Comparison of ENCODE assay signal across 26 cellular contexts in genomic region chr4:169420291-169420690, GRCh38.
"Had no signal": no experiment of that assay in that cellular context is flagged by ENCODE, and none has a peak within 500 bp of the region (broad histone marks: within the 10 kb centered on the region; RNA-seq: fewer than 3 reads in every experiment).

No MANE protein-coding gene starts in this region.

- H3K27me3 ChIP-seq: ascending aorta, breast epithelium, cardiac muscle cell, colonic mucosa, esophagus squamous epithelium had no signal

- H3K4me3 ChIP-seq: ascending aorta, breast epithelium, cardiac muscle cell, colonic mucosa, esophagus squamous epithelium had no signal

- H3K27ac ChIP-seq: ascending aorta, breast epithelium, cardiac muscle cell, colonic mucosa, epithelial cell of prostate, esophagus squamous epithelium, WERI-Rb-1 had no signal

- FAIRE-seq: endothelial cell of umbilical vein had no signal

- H3K4me1 ChIP-seq: ascending aorta, breast epithelium, esophagus squamous epithelium had no signal

- H3K9me3 ChIP-seq: ascending aorta, breast epithelium, colonic mucosa, esophagus squamous epithelium had no signal

- H3K36me3 ChIP-seq: colonic mucosa had no signal

- DNase-seq: activated B cell treated with CpG ODN at 0.5 μM for 24 hours; activated CD4-positive, alpha-beta T cell treated with anti-CD3 and anti-CD28 coated beads for 48 hours; activated CD4-positive, alpha-beta T cell treated with anti-CD3 and anti-CD28 coated beads, Interleukin-2, amount 50 U/mL, for 1 hour; activated CD4-positive, alpha-beta T cell treated with anti-CD3 and anti-CD28 coated beads, Interleukin-2, amount 50 U/mL, for 48 hours; activated CD8-positive, alpha-beta memory T cell treated with anti-CD3 and anti-CD28 coated beads for 24 hours; activated CD8-positive, alpha-beta T cell treated with anti-CD3 and anti-CD28 coated beads for 36 hours; activated effector memory CD4-positive, alpha-beta T cell treated with anti-CD3 and anti-CD28 coated beads, Interleukin-2, amount 50 U/mL, for 16 hours; activated naive CD4-positive, alpha-beta T cell treated with anti-CD3 and anti-CD28 coated beads for 36 hours; activated naive CD8-positive, alpha-beta T cell treated with anti-CD3 and anti-CD28 coated beads, Interleukin-2, amount 10 ng/mL, durations not matched to agents 7 days and 5 days; activated T-cell treated with anti-CD3 and anti-CD28 coated beads, Interleukin-2, amount 50 U/mL, for 1 hour; activated T-cell treated with anti-CD3 and anti-CD28 coated beads, Interleukin-2, amount 50 U/mL, for 48 hours; central memory CD4-positive, alpha-beta T cell; cerebellar nuclear complex; colonic mucosa; effector CD8-positive, alpha-beta T cell; esophagus squamous epithelium; foreskin fibroblast; head of caudate nucleus; T-helper 17 cell; T1000; WERI-Rb-1 had no signal
